1 cellular context compared by ENCODE assay signal in genomic region chr5:129767927-129768380, GRCh38.
TF ChIP-seq lines count a peak whose summit lies in the region.

No MANE protein-coding gene starts in this region.

TF ChIP-seq in H1, 55 proteins besides CTCF, POLR2A, EP300 and RAD21:
- no peak for TF ChIP-seq CHD7 (IDR thresholded peaks at IDR 0.05; ENCODE audit: insufficient replicate concordance, low read length)
- TF ChIP-seq HDAC2 (IDR thresholded peaks at IDR 0.05; ENCODE audit: borderline replicate concordance in 1 of 2, low read depth in 2 of 2, low read length in 2 of 2), result no peak
- no peak for TF ChIP-seq KDM4A (IDR thresholded peaks at IDR 0.05; ENCODE audit: low read depth, low read length, severe bottlenecking)
- TF ChIP-seq ZNF274 (IDR thresholded peaks at IDR 0.05; ENCODE audit: borderline replicate concordance, extremely low read depth, low read length), result no peak
- TF ChIP-seq SAP30 (IDR thresholded peaks at IDR 0.05; ENCODE audit: insufficient read depth, insufficient replicate concordance, low read length), result no peak
- no peak for TF ChIP-seq MAX (IDR thresholded peaks at IDR 0.05)
- no peak for TF ChIP-seq EGR1 (IDR thresholded peaks at IDR 0.05; ENCODE audit: borderline replicate concordance, low read depth, low read length)
- TF ChIP-seq CREB1 (IDR thresholded peaks at IDR 0.05), result no peak
- no peak for TF ChIP-seq BCL11A (IDR thresholded peaks at IDR 0.05; ENCODE audit: low read depth in 2 of 2, low read length in 2 of 2)
- no peak for TF ChIP-seq RFX5 (IDR thresholded peaks at IDR 0.05; ENCODE audit: borderline replicate concordance, low read depth, low read length)
- no peak for TF ChIP-seq CEBPB (IDR thresholded peaks at IDR 0.05; ENCODE audit: low read depth, low read length)
- no peak for TF ChIP-seq CBX5 (IDR thresholded peaks at IDR 0.05; ENCODE audit: low read depth, low read length)
- TF ChIP-seq MAFK (IDR thresholded peaks at IDR 0.05; ENCODE audit: low read depth, low read length), result peak; percentile 33; the same call in 1 of the 2 replicates
- TF ChIP-seq CHD1 (IDR thresholded peaks at IDR 0.05; ENCODE audit: low read depth, low read length), result no peak
- TF ChIP-seq KDM1A (IDR thresholded peaks at IDR 0.05; ENCODE audit: borderline replicate concordance, low read length), result no peak
- TF ChIP-seq YY1 (IDR thresholded peaks at IDR 0.05; ENCODE audit: low read depth, low read length), result peak; percentile 77; the same call in 1 of the 2 replicates
- TF ChIP-seq E2F6 (IDR thresholded peaks at IDR 0.05), result no peak
- TF ChIP-seq CBX8 (IDR thresholded peaks at IDR 0.05; ENCODE audit: borderline replicate concordance, low read depth, low read length), result no peak
- TF ChIP-seq CHD2 (IDR thresholded peaks at IDR 0.05; ENCODE audit: low read length), result no peak
- TF ChIP-seq ATF3 (IDR thresholded peaks at IDR 0.05; ENCODE audit: insufficient read depth, low read depth, low read length), result no peak
- no peak for TF ChIP-seq POU5F1 (IDR thresholded peaks at IDR 0.05; ENCODE audit: low read depth, low read length)
- peak; percentile 38; the same call in 1 of the 2 replicates for TF ChIP-seq BACH1 (IDR thresholded peaks at IDR 0.05; ENCODE audit: low read length)
- TF ChIP-seq SIRT6 (IDR thresholded peaks at IDR 0.05; ENCODE audit: low read length), result no peak
- TF ChIP-seq TAF7 (optimal IDR thresholded peaks at IDR 0.05; ENCODE audit: borderline replicate concordance, low read depth, low read length), result no peak
- TF ChIP-seq JUND (IDR thresholded peaks at IDR 0.05; ENCODE audit: low read length), result 0 out of 2 replicates have a peak, but pooled peaks have one; percentile 34
- no peak for TF ChIP-seq HDAC6 (IDR thresholded peaks at IDR 0.05; ENCODE audit: low read depth, low read length)
- no peak for TF ChIP-seq SP4 (IDR thresholded peaks at IDR 0.05; ENCODE audit: low read length)
- no peak for TF ChIP-seq RXRA (IDR thresholded peaks at IDR 0.05; ENCODE audit: insufficient read depth, low read depth, low read length)
- TF ChIP-seq KDM5A (IDR thresholded peaks at IDR 0.05; ENCODE audit: low read length), result no peak
- no peak for TF ChIP-seq PHF8 (conservative IDR thresholded peaks at IDR 0.05; ENCODE audit: low read depth, low read length)
- TF ChIP-seq TCF12 (IDR thresholded peaks at IDR 0.05; ENCODE audit: low read depth, low read length), result no peak
- no peak for TF ChIP-seq BRCA1 (IDR thresholded peaks at IDR 0.05; ENCODE audit: low read depth, low read length)
- no peak for TF ChIP-seq EZH2 (IDR thresholded peaks at IDR 0.05; ENCODE audit: low read depth, low read length, severe bottlenecking)
- TF ChIP-seq TAF1 (IDR thresholded peaks at IDR 0.05; ENCODE audit: low read depth, low read length), result no peak
- TF ChIP-seq SIX5 (IDR thresholded peaks at IDR 0.05; ENCODE audit: low read depth, low read length), result no peak
